ENCODE assay signal across 1 cellular context in genomic region chr17:28577466-28577824, GRCh38.
TF ChIP-seq lines count a peak whose summit lies in the region.

No MANE protein-coding gene starts in this region.

TF ChIP-seq in IMR-90, 13 proteins besides CTCF, POLR2A, EP300 and RAD21:
- TF ChIP-seq NFE2L2 (IDR thresholded peaks at IDR 0.05; ENCODE audit: low read depth, low read length) = no peak
- TF ChIP-seq RCOR1 (IDR thresholded peaks at IDR 0.05; ENCODE audit: insufficient replicate concordance, low read length) = no peak
- TF ChIP-seq USF2 (IDR thresholded peaks at IDR 0.05; ENCODE audit: low read depth, low read length) = no peak
- no peak for TF ChIP-seq MAZ (IDR thresholded peaks at IDR 0.05; ENCODE audit: borderline replicate concordance, low read depth, low read length)
- TF ChIP-seq MXI1 (IDR thresholded peaks at IDR 0.05; ENCODE audit: borderline replicate concordance, low read depth, low read length) = no peak
- TF ChIP-seq SMC3 (IDR thresholded peaks at IDR 0.05; ENCODE audit: low read depth, low read length) = no peak
- TF ChIP-seq ELK1 (IDR thresholded peaks at IDR 0.05; ENCODE audit: borderline replicate concordance, low read depth, low read length) = no peak
- no peak for TF ChIP-seq MAFK (IDR thresholded peaks at IDR 0.05; ENCODE audit: low read depth, low read length)
- TF ChIP-seq FOS (IDR thresholded peaks at IDR 0.05; ENCODE audit: low read depth, low read length) = no peak
- TF ChIP-seq CEBPB (IDR thresholded peaks at IDR 0.05; ENCODE audit: low read depth, low read length) = no peak
- TF ChIP-seq BHLHE40 (IDR thresholded peaks at IDR 0.05; ENCODE audit: low read depth, low read length) = no peak
- TF ChIP-seq RFX5 (IDR thresholded peaks at IDR 0.05; ENCODE audit: low read depth, low read length) = no peak
- no peak for TF ChIP-seq CHD1 (IDR thresholded peaks at IDR 0.05; ENCODE audit: low read depth, low read length)
